ENCODE assay signal across 14 cellular contexts in the genomic region with DNA sequence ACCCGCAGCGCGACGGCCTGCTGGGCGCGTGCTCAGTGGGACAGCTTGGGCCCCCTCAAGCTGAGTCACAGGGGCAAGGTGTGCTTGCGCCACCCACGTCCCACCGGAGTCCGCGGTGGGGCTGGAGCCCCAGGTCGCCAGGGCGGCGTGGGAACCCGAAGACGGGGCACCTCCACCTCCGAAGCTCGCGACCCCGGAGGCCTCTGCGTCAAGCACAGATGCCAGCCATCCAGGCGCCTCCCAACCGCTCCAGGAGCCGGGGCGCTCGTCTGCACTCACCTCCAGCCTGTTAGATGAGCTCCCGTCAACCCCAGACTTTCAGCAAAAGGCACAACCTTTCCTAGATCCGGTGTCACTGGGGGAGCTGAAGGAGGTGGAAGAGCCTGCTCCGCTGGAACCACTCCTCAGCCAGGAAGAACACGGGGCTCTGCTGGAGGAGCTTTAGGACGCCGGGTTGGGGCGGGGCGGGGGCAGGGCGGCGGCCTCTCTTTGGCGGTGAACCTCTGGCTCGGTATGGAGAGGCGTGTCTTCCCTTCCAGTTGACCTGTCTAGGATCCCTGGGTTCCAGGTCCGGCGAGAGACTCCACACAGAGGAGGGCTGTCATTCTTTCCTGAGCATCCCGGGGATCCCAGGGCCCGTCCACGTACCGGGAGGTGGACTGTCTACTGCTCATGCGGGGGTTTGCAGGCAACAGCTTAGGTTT. TPM values are rescaled to one million over a fixed set of nuclear protein-coding genes. Genes with fewer than 3 reads are reported as not detected.
DNase-seq lines count a peak whose midpoint lies in the region; ATAC-seq, FAIRE-seq and TF ChIP-seq lines count a peak whose summit lies in the region.
"Not testable (repeated sequence)": the region's sequence is repeated elsewhere in the genome, so short reads cannot be mapped to it uniquely, and the experiment has no call there.
"Had no signal": no experiment of that assay in that cellular context is flagged by ENCODE, and none has a peak within 500 bp of the region (broad histone marks: within the 10 kb centered on the region; RNA-seq: fewer than 3 reads in every experiment).

No MANE protein-coding gene starts in this region.

- H3K9me3 ChIP-seq in AG04450 (ENCODE audit: control insufficient read depth, insufficient read depth, low read length) = peaks cover 37% of the 10 kb centered on the region
- peaks cover 10% of the 10 kb centered on the region for H3K9me3 ChIP-seq in endodermal cell (ENCODE audit: control insufficient read depth, low read length)
- peaks cover 0 to 11% of the 10 kb centered on the region in 2 donors for H3K9me3 ChIP-seq in right atrium auricular region
- H3K9me3 ChIP-seq in pancreas = not testable (repeated sequence)

- peaks cover 22% of the 10 kb centered on the region for H3K4me1 Mint-ChIP-seq in activated naive CD8-positive, alpha-beta T cell (ENCODE audit: low read depth)
- H3K4me1 Mint-ChIP-seq in endodermal cell = peaks cover 15% of the 10 kb centered on the region
- H3K4me1 Mint-ChIP-seq in stimulated activated naive B cell treated with anti-CD40 and anti-IgM and Interleukin-4, amounts not matched to agents 10 μg/mL and 1 μg/mL and 100 μg/mL, for 72 hours = peaks cover 8 to 14% of the 10 kb centered on the region in 2 donors

- TF ChIP-seq CTCF in AG04450 (IDR thresholded peaks at IDR 0.05; ENCODE audit: low read depth, low read length); endodermal cell (conservative IDR thresholded peaks at IDR 0.05); right atrium auricular region (IDR thresholded peaks at IDR 0.05); lower leg skin (IDR thresholded peaks at IDR 0.05); pancreas (IDR thresholded peaks at IDR 0.05): not testable (repeated sequence)

- H3K9ac ChIP-seq in endodermal cell (ENCODE audit: extremely low read depth, low read length, poor library complexity, severe bottlenecking) = not testable (repeated sequence)

- CTCF ChIA-PET in AG04450 (lab: Charles Lee) = not testable (repeated sequence)

- intact Hi-C loops in lower leg skin (cut with DNase I; ENCODE audit: low total_unique reads); pancreas (cut with DNase I): not testable (repeated sequence)

- ATAC-seq in HG03571 (IDR thresholded peaks at IDR 0.05; ENCODE audit: unreplicated experiment) (peak; percentile 10), pancreas (peak; percentile 5 to 52 (median 30))
- ATAC-seq in stimulated activated naive B cell treated with anti-CD40 and anti-IgM and Interleukin-4, amounts not matched to agents 10 μg/mL and 1 μg/mL and 100 μg/mL, for 72 hours (replicated peaks) = peak in 1 of 2 donors; percentile 5

- H3K4me3 ChIP-seq in AG04450 (ENCODE audit: low read depth, low read length) (peak overlapping the region; percentile 68), endodermal cell (ENCODE audit: low read length) (peak overlapping the region; percentile 82), right atrium auricular region (peak overlapping the region; percentile 0 to 47), lower leg skin (ENCODE audit: low read depth, poor library complexity, severe bottlenecking) (peak overlapping the region; percentile 3), pancreas (peak overlapping the region; percentile 19 to 57 (median 40))

- peak overlapping the region; percentile 55 for H3K4me3 Mint-ChIP-seq in activated naive CD8-positive, alpha-beta T cell
- peak overlapping the region; percentile 67 for H3K4me3 Mint-ChIP-seq in endodermal cell
- peak overlapping the region; percentile 49 to 57 for H3K4me3 Mint-ChIP-seq in stimulated activated naive B cell treated with anti-CD40 and anti-IgM and Interleukin-4, amounts not matched to agents 10 μg/mL and 1 μg/mL and 100 μg/mL, for 72 hours

- not testable (repeated sequence) for H3K27me3 ChIP-seq in AG04450 (ENCODE audit: control insufficient read depth, insufficient read depth, low read length); pancreas
- peaks cover 73% of the 10 kb centered on the region for H3K27me3 ChIP-seq in endodermal cell (ENCODE audit: control insufficient read depth, insufficient read depth, low read length, poor library complexity, severe bottlenecking)
- H3K27me3 ChIP-seq in right atrium auricular region = peaks cover 12 to 17% of the 10 kb centered on the region in 2 donors

- H3K9me3 Mint-ChIP-seq in activated naive CD8-positive, alpha-beta T cell (ENCODE audit: low read depth) = peaks cover 17% of the 10 kb centered on the region
- peaks cover 47% of the 10 kb centered on the region for H3K9me3 Mint-ChIP-seq in endodermal cell
- H3K9me3 Mint-ChIP-seq in stimulated activated naive B cell treated with anti-CD40 and anti-IgM and Interleukin-4, amounts not matched to agents 10 μg/mL and 1 μg/mL and 100 μg/mL, for 72 hours = peaks cover 28 to 30% of the 10 kb centered on the region in 2 donors

- H3K36me3 ChIP-seq in endodermal cell (ENCODE audit: control insufficient read depth, insufficient read depth, low read length); right atrium auricular region; pancreas: not testable (repeated sequence)

- peaks cover 13% of the 10 kb centered on the region for H3K36me3 Mint-ChIP-seq in activated naive CD8-positive, alpha-beta T cell
- peaks cover 11% of the 10 kb centered on the region for H3K36me3 Mint-ChIP-seq in endodermal cell (ENCODE audit: low read depth)
- peaks cover 13 to 24% of the 10 kb centered on the region in 2 donors for H3K36me3 Mint-ChIP-seq in stimulated activated naive B cell treated with anti-CD40 and anti-IgM and Interleukin-4, amounts not matched to agents 10 μg/mL and 1 μg/mL and 100 μg/mL, for 72 hours

- peaks cover 37% of the 10 kb centered on the region for H3K27me3 Mint-ChIP-seq in activated naive CD8-positive, alpha-beta T cell
- peaks cover 84% of the 10 kb centered on the region for H3K27me3 Mint-ChIP-seq in endodermal cell (ENCODE audit: insufficient read depth)
- peaks cover 36 to 64% of the 10 kb centered on the region in 2 donors for H3K27me3 Mint-ChIP-seq in stimulated activated naive B cell treated with anti-CD40 and anti-IgM and Interleukin-4, amounts not matched to agents 10 μg/mL and 1 μg/mL and 100 μg/mL, for 72 hours

- H3K4me1 ChIP-seq in endodermal cell (ENCODE audit: control insufficient read depth, insufficient read depth, low read length); pancreas: not testable (repeated sequence)
- peaks cover 0 to 30% of the 10 kb centered on the region in 2 donors for H3K4me1 ChIP-seq in right atrium auricular region

- not testable (repeated sequence) for TF ChIP-seq POLR2A in lower leg skin (IDR thresholded peaks at IDR 0.05)

- POLR2A ChIA-PET in AG04450 (lab: Yijun Ruan, JAX) = interaction anchor here (1.2 kb wide), 1 partner anchor 11 kb away, joined by 3 read pairs; no protein-coding TSS in a partner anchor

- FAIRE-seq in pancreas (lab: Jason Lieb, UNC) = not testable (repeated sequence)

- H3K27ac Mint-ChIP-seq in activated naive CD8-positive, alpha-beta T cell; endodermal cell: not testable (repeated sequence)
- H3K27ac Mint-ChIP-seq in stimulated activated naive B cell treated with anti-CD40 and anti-IgM and Interleukin-4, amounts not matched to agents 10 μg/mL and 1 μg/mL and 100 μg/mL, for 72 hours = peak overlapping the region; percentile 33

- H3K27ac ChIP-seq in AG04450 (ENCODE audit: low read depth, low read length) = peak overlapping the region; percentile 75
- H3K27ac ChIP-seq in endodermal cell (ENCODE audit: low read depth, low read length); right atrium auricular region; pancreas: not testable (repeated sequence)

- DNase-seq in AG04450 (ENCODE audit: low read depth, low spot score); right atrium auricular region (ENCODE audit: low spot score); stimulated activated naive B cell treated with anti-CD40 and anti-IgM and Interleukin-4, amounts not matched to agents 10 μg/mL and 1 μg/mL and 100 μg/mL, for 72 hours: not testable (repeated sequence)
- DNase-seq in endodermal cell (peak; percentile 91), lower leg skin (ENCODE audit: low spot score in 2 of 2) (peak; percentile 21 to 86), pancreas (peak; percentile 29 to 86 (median 58))

- WGBS in endodermal cell (ENCODE audit: insufficient coverage in 1 of 2, insufficient read length in 1 of 2), 2 experiments = 22 to 34% methylated on average over 40 to 46 of the region's 46 CpGs
- 22 to 35% methylated on average over 40 to 42 of the region's 46 CpGs for WGBS in lower leg skin, 2 donors
- 23 to 24% methylated on average over 44 to 46 of the region's 46 CpGs for whole genome bisulfite sequencing in pancreas, 2 donors

RNA-seq across cellular contexts. Expression of a gene that starts 5.8 kb away (rescaled TPM):
- polyA plus RNA-seq in AG04450 (2011; rRNA removed) (not detected in 2 replicates), pancreas (not detected)
- not detected in 2 replicates for polyA minus RNA-seq in AG04450 (2011; rRNA and poly(A)+ RNA removed)
- total RNA-seq in endodermal cell (under 1 TPM in 1 of 2 donors, not detected in 1; 0.13 TPM), right atrium auricular region (not detected), lower leg skin (not detected), pancreas (not detected)
- not detected for polyA plus RNA-seq in endodermal cell (2013, experiment 1 of 2)
- not detected for polyA plus RNA-seq in endodermal cell (2013, experiment 2 of 2)
- total RNA-seq: A172, HT-29, MCF 10A, mononuclear cell, sciatic nerve, T-helper 17 cell had no signal

Comparison
In these comparisons a context has a peak if more than half of its experiments do, and no peak if none do; other contexts are left out.
1. H3K4me3 ChIP-seq: peak in every context shown above with its lines; median percentile 82 in endodermal cell; 68 in AG04450; 40 in pancreas; 24 in right atrium auricular region; 3 in lower leg skin.